Comparison of ENCODE assay signal across 28 cellular contexts in the genomic region with DNA sequence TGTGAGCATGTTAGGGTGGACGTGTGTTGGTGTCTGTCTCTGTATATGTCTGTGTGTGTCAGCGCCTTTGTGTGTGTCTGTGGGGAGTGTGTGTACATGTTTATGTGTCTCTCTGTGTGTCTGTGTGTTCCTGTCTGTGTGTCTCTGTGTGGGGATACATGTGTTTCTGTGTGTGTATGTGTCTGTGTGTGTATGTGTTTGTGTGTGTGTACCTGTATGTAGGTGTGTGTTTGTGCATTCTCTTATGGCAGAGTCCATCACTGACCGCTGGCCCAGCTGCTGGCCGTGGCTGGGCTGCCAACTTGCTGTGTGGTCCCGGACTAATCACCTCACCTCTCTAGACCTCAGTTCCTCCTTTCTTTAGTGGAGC.
"Had no signal": no experiment of that assay in that cellular context is flagged by ENCODE, and none has a peak within 500 bp of the region (broad histone marks: within the 10 kb centered on the region; RNA-seq: fewer than 3 reads in every experiment).

No MANE protein-coding gene starts in this region.

- H3K27ac Mint-ChIP-seq: activated CD4-positive, alpha-beta T cell treated with anti-CD3 and anti-CD28 coated beads, Interleukin-2, amount 10 ng/mL, durations not matched to agents 24 days and 14 days; activated naive CD4-positive, alpha-beta T cell treated with anti-CD3 and anti-CD28 coated beads, Interleukin-2, amount 10 ng/mL, durations not matched to agents 7 days and 5 days; activated naive CD8-positive, alpha-beta T cell; activated naive CD8-positive, alpha-beta T cell treated with anti-CD3 and anti-CD28 coated beads, Interleukin-2, amount 50 U/mL, for 24 hours; activated T-helper 1 cell treated with anti-CD3 and anti-CD28 coated beads, Interleukin-12 subunit alpha, Interleukin-12 subunit beta, Interleukin-2, Interleukin-4 antibody, amounts not matched to agents 30 ng/mL and 10 ng/mL and 1 ng/mL, durations not matched to agents 14 hours and 24 hours and 36 hours had no signal

- H3K9me3 Mint-ChIP-seq: activated CD4-positive, alpha-beta T cell treated with anti-CD3 and anti-CD28 coated beads, Interleukin-2, amount 10 ng/mL, durations not matched to agents 24 days and 14 days; activated naive CD4-positive, alpha-beta T cell treated with anti-CD3 and anti-CD28 coated beads, Interleukin-2, amount 10 ng/mL, durations not matched to agents 7 days and 5 days; activated naive CD8-positive, alpha-beta T cell treated with anti-CD3 and anti-CD28 coated beads, Interleukin-2, amount 50 U/mL, for 24 hours; activated T-cell treated with anti-CD3 and anti-CD28 coated beads, Interleukin-2, amount 50 U/mL, for 4 hours; activated T-helper 1 cell treated with anti-CD3 and anti-CD28 coated beads, Interleukin-12 subunit alpha, Interleukin-12 subunit beta, Interleukin-2, Interleukin-4 antibody, amounts not matched to agents 30 ng/mL and 10 ng/mL and 1 ng/mL, durations not matched to agents 14 hours and 24 hours and 36 hours had no signal

- H3K27me3 Mint-ChIP-seq: activated CD4-positive, alpha-beta T cell treated with anti-CD3 and anti-CD28 coated beads, Interleukin-2, amount 10 ng/mL, durations not matched to agents 24 days and 14 days; activated naive CD8-positive, alpha-beta T cell; activated naive CD8-positive, alpha-beta T cell treated with anti-CD3 and anti-CD28 coated beads, Interleukin-2, amount 50 U/mL, for 24 hours had no signal

- H3K4me1 Mint-ChIP-seq: activated CD4-positive, alpha-beta T cell treated with anti-CD3 and anti-CD28 coated beads, Interleukin-2, amount 10 ng/mL, durations not matched to agents 24 days and 14 days; activated naive CD4-positive, alpha-beta T cell treated with anti-CD3 and anti-CD28 coated beads, Interleukin-2, amount 10 ng/mL, durations not matched to agents 7 days and 5 days; activated naive CD8-positive, alpha-beta T cell treated with anti-CD3 and anti-CD28 coated beads, Interleukin-2, amount 50 U/mL, for 24 hours had no signal

- ATAC-seq: activated T-cell treated with anti-CD3 and anti-CD28 coated beads, Interleukin-2, amount 50 U/mL, for 4 hours; Panc1 had no signal

- H3K4me3 ChIP-seq: MG63, SJCRH30, SK-N-MC had no signal

- H3K36me3 Mint-ChIP-seq: activated naive CD4-positive, alpha-beta T cell treated with anti-CD3 and anti-CD28 coated beads, Interleukin-2, amount 10 ng/mL, durations not matched to agents 7 days and 5 days; activated naive CD8-positive, alpha-beta T cell had no signal

- H3K4me1 ChIP-seq: SJCRH30 had no signal

- H3K27ac ChIP-seq: brain microvascular endothelial cell, SJCRH30, SK-N-MC, WERI-Rb-1 had no signal

- H3K9me3 ChIP-seq: MG63, SJCRH30 had no signal

- H3K4me3 Mint-ChIP-seq: activated CD4-positive, alpha-beta T cell treated with anti-CD3 and anti-CD28 coated beads, Interleukin-2, amount 10 ng/mL, durations not matched to agents 24 days and 14 days; activated naive CD4-positive, alpha-beta T cell treated with anti-CD3 and anti-CD28 coated beads, Interleukin-2, amount 10 ng/mL, durations not matched to agents 7 days and 5 days; activated naive CD8-positive, alpha-beta T cell; activated naive CD8-positive, alpha-beta T cell treated with anti-CD3 and anti-CD28 coated beads, Interleukin-2, amount 50 U/mL, for 24 hours; activated T-cell treated with anti-CD3 and anti-CD28 coated beads, Interleukin-2, amount 50 U/mL, for 4 hours; activated T-helper 1 cell treated with anti-CD3 and anti-CD28 coated beads, Interleukin-12 subunit alpha, Interleukin-12 subunit beta, Interleukin-2, Interleukin-4 antibody, amounts not matched to agents 30 ng/mL and 10 ng/mL and 1 ng/mL, durations not matched to agents 14 hours and 24 hours and 36 hours had no signal

- DNase-seq: activated CD4-positive, alpha-beta T cell treated with anti-CD3 and anti-CD28 coated beads, Interleukin-2, amount 10 ng/mL, durations not matched to agents 24 days and 14 days; activated CD4-positive, alpha-beta T cell treated with anti-CD3 and anti-CD28 coated beads, Interleukin-2, amount 50 U/mL, for 4 hours; activated CD8-positive, alpha-beta memory T cell treated with anti-CD3 and anti-CD28 coated beads, Interleukin-2, amount 50 U/mL, for 4 hours; activated gamma-delta T cell treated with Interleukin-2 at 50 U/mL for 16 hours; activated naive CD4-positive, alpha-beta T cell treated with anti-CD3 and anti-CD28 coated beads, Interleukin-2, amount 10 ng/mL, durations not matched to agents 7 days and 5 days; activated naive CD8-positive, alpha-beta T cell treated with anti-CD3 and anti-CD28 coated beads, Interleukin-2, amount 50 U/mL, for 24 hours; activated T-cell treated with anti-CD3 and anti-CD28 coated beads for 4 hours; activated T-cell treated with anti-CD3 and anti-CD28 coated beads, Interleukin-2, amount 50 U/mL, for 4 hours; anterior cingulate cortex; brain microvascular endothelial cell; central memory CD4-positive, alpha-beta T cell; Kasumi-1; MG63; NCI-H1048; NCI-H1105 treated with DMSO at 0.1 percent for 48 hours; NCI-H1436; NCI-H1694; NCI-H1930; NCI-H345; NCI-H524 treated with DMSO at 0.1 percent for 48 hours; SHP77; SJCRH30; T1000; WERI-Rb-1 had no signal

- H3K27me3 ChIP-seq: brain microvascular endothelial cell, MG63, SJCRH30 had no signal

- H3K36me3 ChIP-seq: brain microvascular endothelial cell, MG63, SJCRH30, WERI-Rb-1 had no signal
